1 cellular context compared by ENCODE assay signal in genomic region chr5:66144074-66144798, GRCh38.
A peak's percentile ranks its signal among the peaks of the same experiment; 100 is the strongest.
TF ChIP-seq lines count a peak whose summit lies in the region.

Gene SREK1 (plus strand): TSS chr5:66144300. CDS start chr5:66144377, 77 bp downstream.

TF ChIP-seq in GM12878, 131 proteins besides CTCF, POLR2A, EP300 and RAD21 (continued from another document and continues in another):
- TF ChIP-seq NFIC (IDR thresholded peaks at IDR 0.05; ENCODE audit: low read depth, low read length), result 0 out of 2 replicates have a peak, but pooled peaks have one; percentile 18
- 0 out of 2 replicates have a peak, but pooled peaks have one; percentile 29 for TF ChIP-seq NR2F1 (conservative IDR thresholded peaks at IDR 0.05)
- TF ChIP-seq IRF3 (IDR thresholded peaks at IDR 0.05), result peak; percentile 11; the same call in 1 of the 2 replicates
- peak; percentile 84; the same call in 1 of the 2 replicates for TF ChIP-seq ASH2L (IDR thresholded peaks at IDR 0.05; ENCODE audit: borderline replicate concordance, low read depth)
- TF ChIP-seq MLLT1 (IDR thresholded peaks at IDR 0.05), result peak; percentile 89
- peak; percentile 88 for TF ChIP-seq USF1 (IDR thresholded peaks at IDR 0.05; ENCODE audit: borderline replicate concordance, extremely low read length, insufficient read depth, low read depth, low read length)
- 0 out of 2 replicates have a peak, but pooled peaks have one; percentile 4 for TF ChIP-seq BCL11A (IDR thresholded peaks at IDR 0.05; ENCODE audit: low read depth, low read length)
- TF ChIP-seq HCFC1 (IDR thresholded peaks at IDR 0.05; ENCODE audit: low read length), result peak; percentile 52; the same call in 1 of the 2 replicates
- TF ChIP-seq MYC (IDR thresholded peaks at IDR 0.05; ENCODE audit: insufficient read depth, insufficient read length, insufficient replicate concordance, low read length, severe bottlenecking), result peak; percentile 18
- no peak for TF ChIP-seq MEF2A (IDR thresholded peaks at IDR 0.05; ENCODE audit: insufficient read depth, low read depth, low read length)
- TF ChIP-seq ZBTB4 (CRISPR knock-in tag; IDR thresholded peaks at IDR 0.05), result peak; percentile 76
- peak; percentile 66; the same call in 1 of the 2 replicates for TF ChIP-seq ZBTB40 (IDR thresholded peaks at IDR 0.05; ENCODE audit: borderline replicate concordance)
- no peak for TF ChIP-seq ZNF24 (IDR thresholded peaks at IDR 0.05)
- no peak for TF ChIP-seq CHD4 (IDR thresholded peaks at IDR 0.05)
- no peak; the same call in 1 of the 2 replicates for TF ChIP-seq POLR2AphosphoS2 (IDR thresholded peaks at IDR 0.05; ENCODE audit: low read depth, low read length)
- TF ChIP-seq PKNOX1 (IDR thresholded peaks at IDR 0.05), result no peak
- peak; percentile 30 for TF ChIP-seq SIN3A (IDR thresholded peaks at IDR 0.05; ENCODE audit: low read depth, low read length)
- no peak for TF ChIP-seq CBX3 (IDR thresholded peaks at IDR 0.05; ENCODE audit: borderline replicate concordance, low read depth)
- TF ChIP-seq PAX8 (IDR thresholded peaks at IDR 0.05), result no peak; the same call in 1 of the 2 replicates
- no peak for TF ChIP-seq ATF2 (IDR thresholded peaks at IDR 0.05; ENCODE audit: low read length)
- TF ChIP-seq YBX1 (IDR thresholded peaks at IDR 0.05), result no peak
- peak; percentile 76 for TF ChIP-seq EED (IDR thresholded peaks at IDR 0.05; ENCODE audit: low read depth)
- no peak for TF ChIP-seq CUX1 (IDR thresholded peaks at IDR 0.05; ENCODE audit: insufficient replicate concordance, low read depth, low read length)
- TF ChIP-seq SMAD1 (IDR thresholded peaks at IDR 0.05; ENCODE audit: low read depth, partially characterized antibody), result no peak
- peak; percentile 77 for TF ChIP-seq NR2C1 (IDR thresholded peaks at IDR 0.05)
- TF ChIP-seq RAD51 (IDR thresholded peaks at IDR 0.05), result peak; percentile 99
- TF ChIP-seq ZNF274 (IDR thresholded peaks at IDR 0.05; ENCODE audit: insufficient read depth, insufficient read length), result no peak
- TF ChIP-seq NFYA (IDR thresholded peaks at IDR 0.05; ENCODE audit: borderline replicate concordance, low read depth, low read length), result no peak
- TF ChIP-seq RELA (IDR thresholded peaks at IDR 0.05; ENCODE audit: borderline replicate concordance, partially characterized antibody), result peak; percentile 57
- peak; percentile 73 for TF ChIP-seq SMAD5 (IDR thresholded peaks at IDR 0.05; ENCODE audit: low read depth)
- no peak for TF ChIP-seq ETV6 (conservative IDR thresholded peaks at IDR 0.05 in 1 of 2, IDR thresholded peaks at IDR 0.05 in 1 of 2; ENCODE audit: borderline replicate concordance in 1 of 2, low read depth in 1 of 2)
- TF ChIP-seq RCOR1 (conservative IDR thresholded peaks at IDR 0.05; ENCODE audit: low read depth, low read length), result peak; percentile 87; the same call in 1 of the 2 replicates
- TF ChIP-seq EGR1 (IDR thresholded peaks at IDR 0.05; ENCODE audit: borderline replicate concordance in 1 of 2, low read depth in 2 of 2, low read length in 2 of 2), result 0 out of 3 replicates have a peak, but pooled peaks of 1 of the 2 experiments have one; percentile 22
- 0 out of 2 replicates have a peak, but pooled peaks have one; percentile 43 for TF ChIP-seq RBBP5 (conservative IDR thresholded peaks at IDR 0.05)
- peak; percentile 50 for TF ChIP-seq SIX5 (IDR thresholded peaks at IDR 0.05; ENCODE audit: low read depth, low read length, severe bottlenecking)
- peak; percentile 63; the same call in 1 of the 2 replicates for TF ChIP-seq BACH1 (IDR thresholded peaks at IDR 0.05; ENCODE audit: borderline replicate concordance)
